ENCODE assay signal across 23 cellular contexts in genomic region chr15:44566176-44566575, GRCh38.
"Had no signal": no experiment of that assay in that cellular context is flagged by ENCODE, and none has a peak within 500 bp of the region (broad histone marks: within the 10 kb centered on the region; RNA-seq: fewer than 3 reads in every experiment).

No MANE protein-coding gene starts in this region.

- DNase-seq: activated CD4-positive, alpha-beta T cell treated with anti-CD3 and anti-CD28 coated beads for 48 hours; activated CD4-positive, alpha-beta T cell treated with anti-CD3 and anti-CD28 coated beads, Interleukin-2, amount 50 U/mL, for 4 hours; activated CD4-positive, CD25-positive, alpha-beta regulatory T cell treated with anti-CD3 and anti-CD28 coated beads, Interleukin-2, amount 50 U/mL, for 72 hours; activated CD8-positive, alpha-beta memory T cell treated with anti-CD3 and anti-CD28 coated beads, Interleukin-2, amount 50 U/mL, for 48 hours; activated CD8-positive, alpha-beta T cell treated with anti-CD3 and anti-CD28 coated beads, Interleukin-2, amount 10 ng/mL, durations not matched to agents 7 days and 5 days; activated effector memory CD4-positive, alpha-beta T cell treated with anti-CD3 and anti-CD28 coated beads, Interleukin-2, amount 50 U/mL, for 16 hours; activated naive CD4-positive, alpha-beta T cell treated with Interleukin-2 at 50 U/mL for 16 hours; activated T-cell treated with anti-CD3 and anti-CD28 coated beads, Interleukin-2, amount 50 U/mL, for 1 hour; amygdala; brain microvascular endothelial cell; MG63; MV-4-11; NCI-H1092 treated with DMSO at 0.1 percent for 48 hours; NCI-H1436; NCI-H1694 treated with DMSO at 0.1 percent for 48 hours; NCI-H2081; NCI-H510A treated with DMSO at 0.1 percent for 48 hours; NCI-H69; SIG-M5; T-helper 17 cell; T-helper 9 cell had no signal

- H3K9me3 ChIP-seq: MG63 had no signal

- H3K27me3 ChIP-seq: brain microvascular endothelial cell, cardiac muscle cell, MG63 had no signal

- H3K27ac ChIP-seq: brain microvascular endothelial cell, cardiac muscle cell had no signal

- H3K4me3 ChIP-seq: cardiac muscle cell, MG63 had no signal

- ATAC-seq: activated CD8-positive, alpha-beta T cell treated with anti-CD3 and anti-CD28 coated beads, Interleukin-2, amount 10 ng/mL, durations not matched to agents 7 days and 5 days; T-helper 17 cell; WTC11 had no signal
